In genomic region chr16:57606847-57607501, GRCh38 we compare ENCODE assay signal across 14 cellular contexts.
DNase-seq lines count a peak whose midpoint lies in the region; ATAC-seq and TF ChIP-seq lines count a peak whose summit lies in the region.
"Had no signal": no experiment of that assay in that cellular context is flagged by ENCODE, and none has a peak within 500 bp of the region (broad histone marks: within the 10 kb centered on the region; RNA-seq: fewer than 3 reads in every experiment).

No MANE protein-coding gene starts in this region.

- H3K27ac Mint-ChIP-seq in stimulated activated naive B cell treated with anti-CD40 and anti-IgM and Interleukin-4, amounts not matched to agents 10 μg/mL and 1 μg/mL and 100 μg/mL, for 72 hours, result peak overlapping the region; percentile 31
- H3K27ac Mint-ChIP-seq in stimulated activated memory B cell treated with anti-CD40 and anti-IgM and Interleukin-4, amounts not matched to agents 10 μg/mL and 1 μg/mL and 100 μg/mL, for 72 hours, result no peak overlapping the region

- H3K4me3 ChIP-seq in WERI-Rb-1 (ENCODE audit: low read depth, low read length), result no peak overlapping the region
- H3K4me3 ChIP-seq: adrenal gland, lung, SK-N-MC, upper lobe of left lung had no signal

- H3K36me3 ChIP-seq in WERI-Rb-1, result no peaks in the 10 kb centered on the region
- H3K36me3 ChIP-seq: adrenal gland, upper lobe of left lung had no signal

- no peaks in the 10 kb centered on the region for H3K9me3 ChIP-seq in WERI-Rb-1 (ENCODE audit: severe bottlenecking)
- H3K9me3 ChIP-seq: adrenal gland, upper lobe of left lung had no signal

- H3K27ac ChIP-seq in WERI-Rb-1, result no peak overlapping the region
- H3K27ac ChIP-seq: adrenal gland, SK-N-MC, upper lobe of left lung had no signal

- H3K4me1 Mint-ChIP-seq in stimulated activated naive B cell treated with anti-CD40 and anti-IgM and Interleukin-4, amounts not matched to agents 10 μg/mL and 1 μg/mL and 100 μg/mL, for 72 hours, result peaks cover 24 to 43% of the 10 kb centered on the region in 2 donors
- peaks cover 32% of the 10 kb centered on the region for H3K4me1 Mint-ChIP-seq in stimulated activated memory B cell treated with anti-CD40 and anti-IgM and Interleukin-4, amounts not matched to agents 10 μg/mL and 1 μg/mL and 100 μg/mL, for 72 hours

- H3K36me3 Mint-ChIP-seq in stimulated activated naive B cell treated with anti-CD40 and anti-IgM and Interleukin-4, amounts not matched to agents 10 μg/mL and 1 μg/mL and 100 μg/mL, for 72 hours, result no peaks in the 10 kb centered on the region
- no peaks in the 10 kb centered on the region for H3K36me3 Mint-ChIP-seq in stimulated activated memory B cell treated with anti-CD40 and anti-IgM and Interleukin-4, amounts not matched to agents 10 μg/mL and 1 μg/mL and 100 μg/mL, for 72 hours

- no peak for TF ChIP-seq CTCF in WERI-Rb-1 (IDR thresholded peaks at IDR 0.05; ENCODE audit: low read depth, low read length)

- no peaks in the 10 kb centered on the region for H3K27me3 ChIP-seq in WERI-Rb-1 (ENCODE audit: insufficient read depth, low read depth, severe bottlenecking)
- H3K27me3 ChIP-seq: upper lobe of left lung had no signal

- no peak for ATAC-seq in stimulated activated naive B cell treated with anti-CD40 and anti-IgM and Interleukin-4, amounts not matched to agents 10 μg/mL and 1 μg/mL and 100 μg/mL, for 72 hours (replicated peaks)
- no peak for ATAC-seq in GM18873 (IDR thresholded peaks at IDR 0.05; ENCODE audit: low FRiP score, unreplicated experiment)
- ATAC-seq in stimulated activated memory B cell treated with anti-CD40 and anti-IgM and Interleukin-4, amounts not matched to agents 10 μg/mL and 1 μg/mL and 100 μg/mL, for 72 hours, result no peak

- no peaks in the 10 kb centered on the region for H3K9me3 Mint-ChIP-seq in stimulated activated naive B cell treated with anti-CD40 and anti-IgM and Interleukin-4, amounts not matched to agents 10 μg/mL and 1 μg/mL and 100 μg/mL, for 72 hours
- no peaks in the 10 kb centered on the region for H3K9me3 Mint-ChIP-seq in stimulated activated memory B cell treated with anti-CD40 and anti-IgM and Interleukin-4, amounts not matched to agents 10 μg/mL and 1 μg/mL and 100 μg/mL, for 72 hours

- H3K4me3 Mint-ChIP-seq in stimulated activated naive B cell treated with anti-CD40 and anti-IgM and Interleukin-4, amounts not matched to agents 10 μg/mL and 1 μg/mL and 100 μg/mL, for 72 hours, result no peak overlapping the region
- no peak overlapping the region for H3K4me3 Mint-ChIP-seq in stimulated activated memory B cell treated with anti-CD40 and anti-IgM and Interleukin-4, amounts not matched to agents 10 μg/mL and 1 μg/mL and 100 μg/mL, for 72 hours

- DNase-seq in activated effector memory CD4-positive, alpha-beta T cell treated with anti-CD3 and anti-CD28 coated beads, Interleukin-2, amount 50 U/mL, for 16 hours, result peak; percentile 52
- DNase-seq in activated effector memory CD4-positive, alpha-beta T cell treated with Interleukin-2 at 50 U/mL for 16 hours, result no peak
- DNase-seq in NCI-H69 (lab: John Stamatoyannopoulos, UW) (peak; percentile 89), left kidney (ENCODE audit: low read depth, low spot score) (peak; percentile 47), WERI-Rb-1 (no peak)
- DNase-seq in stimulated activated naive B cell treated with anti-CD40 and anti-IgM and Interleukin-4, amounts not matched to agents 10 μg/mL and 1 μg/mL and 100 μg/mL, for 72 hours, result no peak
- DNase-seq: AML-193, KBM-7 had no signal

- peaks cover 16 to 23% of the 10 kb centered on the region in 2 donors for H3K27me3 Mint-ChIP-seq in stimulated activated naive B cell treated with anti-CD40 and anti-IgM and Interleukin-4, amounts not matched to agents 10 μg/mL and 1 μg/mL and 100 μg/mL, for 72 hours
- H3K27me3 Mint-ChIP-seq in stimulated activated memory B cell treated with anti-CD40 and anti-IgM and Interleukin-4, amounts not matched to agents 10 μg/mL and 1 μg/mL and 100 μg/mL, for 72 hours, result peaks cover 48% of the 10 kb centered on the region

Comparison
In these comparisons a context has a peak if more than half of its experiments do, and no peak if none do; other contexts are left out.
1. DNase-seq: peak in activated effector memory CD4-positive, alpha-beta T cell treated with anti-CD3 and anti-CD28 coated beads, Interleukin-2, amount 50 U/mL, for 16 hours (single experiment), NCI-H69 (single experiment) and left kidney (single experiment); none in activated effector memory CD4-positive, alpha-beta T cell treated with Interleukin-2 at 50 U/mL for 16 hours (single experiment), stimulated activated naive B cell treated with anti-CD40 and anti-IgM and Interleukin-4, amounts not matched to agents 10 μg/mL and 1 μg/mL and 100 μg/mL, for 72 hours (single experiment) and WERI-Rb-1 (single experiment).